ENCODE assay signal across 8 cellular contexts in genomic region chr5:88727705-88728313, GRCh38.
DNase-seq lines count a peak whose midpoint lies in the region; ATAC-seq and TF ChIP-seq lines count a peak whose summit lies in the region.

No MANE protein-coding gene starts in this region.

- H3K9me3 Mint-ChIP-seq in brain, result no peaks in the 10 kb centered on the region
- H3K9me3 Mint-ChIP-seq in naive B cell, result no peaks in the 10 kb centered on the region
- H3K9me3 Mint-ChIP-seq in activated T-cell treated with anti-CD3 and anti-CD28 coated beads, Interleukin-2, amount 50 U/mL, for 4 hours, result no peaks in the 10 kb centered on the region

- peak; percentile 68 for DNase-seq in DMS53 (lab: John Stamatoyannopoulos, UW)
- DNase-seq in Kasumi-1 (lab: John Stamatoyannopoulos, UW), result peak; percentile 35 to 62
- peak; percentile 34 for DNase-seq in naive B cell
- DNase-seq in activated T-cell treated with anti-CD3 and anti-CD28 coated beads, Interleukin-2, amount 50 U/mL, for 4 hours, result no peak
- no peak for DNase-seq in D341Med (ENCODE audit: low spot score)
- no peak for DNase-seq in hepatic stellate cell (ENCODE audit: low spot score)

- H3K27ac Mint-ChIP-seq in brain (peak overlapping the region in 2 of 5 experiments; percentile 57 to 74), naive B cell (peak overlapping the region in 5 of 6 donors; percentile 33 to 91 (median 79))

- peak; percentile 79 to 85 for TF ChIP-seq CTCF in brain (conservative IDR thresholded peaks at IDR 0.05)

- H3K27me3 Mint-ChIP-seq in brain (no peaks in the 10 kb centered on the region), naive B cell (no peaks in the 10 kb centered on the region)
- peaks cover 20% of the 10 kb centered on the region for H3K27me3 Mint-ChIP-seq in activated T-cell treated with anti-CD3 and anti-CD28 coated beads, Interleukin-2, amount 50 U/mL, for 4 hours (ENCODE audit: low read depth)

- H3K4me3 Mint-ChIP-seq in brain (peak overlapping the region in 1 of 5 experiments; percentile 57), naive B cell (no peak overlapping the region)
- no peak overlapping the region for H3K4me3 Mint-ChIP-seq in activated T-cell treated with anti-CD3 and anti-CD28 coated beads, Interleukin-2, amount 50 U/mL, for 4 hours

- ATAC-seq in naive B cell (ENCODE audit: low read depth in 2 of 2) (no peak), GM19023 (IDR thresholded peaks at IDR 0.05; ENCODE audit: unreplicated experiment) (no peak)
- no peak for ATAC-seq in activated T-cell treated with anti-CD3 and anti-CD28 coated beads, Interleukin-2, amount 50 U/mL, for 4 hours

- H3K36me3 Mint-ChIP-seq in brain (peaks cover 4% of the 10 kb centered on the region), naive B cell (peaks cover 4 to 42% of the 10 kb centered on the region in 2 donors)
- H3K36me3 Mint-ChIP-seq in activated T-cell treated with anti-CD3 and anti-CD28 coated beads, Interleukin-2, amount 50 U/mL, for 4 hours (ENCODE audit: insufficient read depth), result no peaks in the 10 kb centered on the region

- H3K4me1 Mint-ChIP-seq in brain (peaks cover 97% of the 10 kb centered on the region), naive B cell (peaks cover 14 to 23% (median 21%) of the 10 kb centered on the region in 3 donors)
- peaks cover 3% of the 10 kb centered on the region for H3K4me1 Mint-ChIP-seq in activated T-cell treated with anti-CD3 and anti-CD28 coated beads, Interleukin-2, amount 50 U/mL, for 4 hours (ENCODE audit: low read depth)

Comparison
In these comparisons a context has a peak if more than half of its experiments do, and no peak if none do; other contexts are left out.
1. DNase-seq: peak in DMS53 (single experiment), Kasumi-1 (2 of 2) and naive B cell (single experiment); none in activated T-cell treated with anti-CD3 and anti-CD28 coated beads, Interleukin-2, amount 50 U/mL, for 4 hours (single experiment), D341Med (single experiment) and hepatic stellate cell (single experiment).